ENCODE assay signal across 14 cellular contexts in the genomic region with DNA sequence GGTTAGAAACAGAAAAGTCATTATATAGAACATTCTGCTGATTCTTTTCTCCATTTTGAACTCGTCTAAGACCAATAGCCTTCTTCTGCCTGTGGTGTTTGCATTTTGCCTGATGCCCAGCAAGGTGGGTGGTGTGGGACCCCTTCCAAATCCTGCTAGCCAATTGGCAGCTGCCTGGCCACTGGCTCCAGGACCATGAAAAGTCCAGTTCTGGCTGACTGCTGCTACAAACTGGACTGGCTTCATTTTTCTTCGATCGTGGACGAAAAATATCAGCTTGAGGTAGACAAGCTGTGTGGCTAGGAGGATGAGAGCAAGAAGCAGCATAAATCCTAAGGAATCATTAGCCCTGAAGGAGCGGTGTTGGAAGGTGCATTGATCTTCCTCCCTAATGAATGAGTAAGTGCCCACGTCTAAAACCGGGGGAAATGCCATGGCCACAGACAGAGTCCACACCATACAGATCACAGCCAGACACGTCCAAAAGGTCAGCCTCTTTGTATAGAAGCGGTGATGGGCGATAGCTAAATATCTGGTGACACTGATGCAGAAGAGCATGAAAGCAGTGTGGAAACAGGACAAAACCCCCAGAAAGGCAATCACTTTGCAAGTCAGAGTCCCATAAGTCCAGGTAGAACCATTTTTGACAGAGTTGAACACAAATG. TPM values are rescaled to one million over a fixed set of nuclear protein-coding genes. Genes with fewer than 3 reads are reported as not detected.
"Had no signal": no experiment of that assay in that cellular context is flagged by ENCODE, and none has a peak within 500 bp of the region (broad histone marks: within the 10 kb centered on the region; RNA-seq: fewer than 3 reads in every experiment).

No MANE protein-coding gene starts in this region.

- H3K4me3 ChIP-seq: cardiac muscle cell, coronary artery, esophagus squamous epithelium, tibial nerve had no signal

- H3K27ac ChIP-seq: cardiac muscle cell, coronary artery, esophagus squamous epithelium, tibial nerve had no signal

- H3K36me3 ChIP-seq: cardiac muscle cell, esophagus squamous epithelium, tibial nerve had no signal

- H3K27me3 ChIP-seq: tibial nerve had no signal

- ATAC-seq: activated T-helper 17 cell treated with anti-CD3 and anti-CD28 coated beads, Interleukin-2, amount 50 U/mL, for 72 hours; natural killer cell treated with Interleukin-12 subunit alpha and Interleukin-12 subunit beta and Interleukin-15 and Interleukin-18, amount 100 ng/mL, for 72 hours; stimulated activated naive B cell treated with anti-CD40 and anti-IgM and Interleukin-4, amounts not matched to agents 10 μg/mL and 1 μg/mL and 100 μg/mL, for 72 hours; T-cell had no signal

- DNase-seq: activated CD4-positive, alpha-beta T cell treated with anti-CD3 and anti-CD28 coated beads, Interleukin-2, amount 50 U/mL, for 48 hours; activated CD4-positive, CD25-positive, alpha-beta regulatory T cell treated with anti-CD3 and anti-CD28 coated beads, Interleukin-2, amount 50 U/mL, for 72 hours; activated naive CD4-positive, alpha-beta T cell treated with Interleukin-2 at 50 U/mL for 16 hours; effector CD8-positive, alpha-beta T cell; esophagus squamous epithelium; kidney glomerular epithelial cell; stimulated activated naive B cell treated with anti-CD40 and anti-IgM and Interleukin-4, amounts not matched to agents 10 μg/mL and 1 μg/mL and 100 μg/mL, for 72 hours; T-cell; T1000 had no signal

- H3K9me3 ChIP-seq: esophagus squamous epithelium, tibial nerve had no signal

RNA-seq across cellular contexts. Expression of gene GPR85, which starts 2.7 kb away (rescaled TPM):
- total RNA-seq: T-cell had no signal
- polyA plus RNA-seq: cardiac muscle cell had no signal
